32 cellular contexts compared by ENCODE assay signal in the genomic region with DNA sequence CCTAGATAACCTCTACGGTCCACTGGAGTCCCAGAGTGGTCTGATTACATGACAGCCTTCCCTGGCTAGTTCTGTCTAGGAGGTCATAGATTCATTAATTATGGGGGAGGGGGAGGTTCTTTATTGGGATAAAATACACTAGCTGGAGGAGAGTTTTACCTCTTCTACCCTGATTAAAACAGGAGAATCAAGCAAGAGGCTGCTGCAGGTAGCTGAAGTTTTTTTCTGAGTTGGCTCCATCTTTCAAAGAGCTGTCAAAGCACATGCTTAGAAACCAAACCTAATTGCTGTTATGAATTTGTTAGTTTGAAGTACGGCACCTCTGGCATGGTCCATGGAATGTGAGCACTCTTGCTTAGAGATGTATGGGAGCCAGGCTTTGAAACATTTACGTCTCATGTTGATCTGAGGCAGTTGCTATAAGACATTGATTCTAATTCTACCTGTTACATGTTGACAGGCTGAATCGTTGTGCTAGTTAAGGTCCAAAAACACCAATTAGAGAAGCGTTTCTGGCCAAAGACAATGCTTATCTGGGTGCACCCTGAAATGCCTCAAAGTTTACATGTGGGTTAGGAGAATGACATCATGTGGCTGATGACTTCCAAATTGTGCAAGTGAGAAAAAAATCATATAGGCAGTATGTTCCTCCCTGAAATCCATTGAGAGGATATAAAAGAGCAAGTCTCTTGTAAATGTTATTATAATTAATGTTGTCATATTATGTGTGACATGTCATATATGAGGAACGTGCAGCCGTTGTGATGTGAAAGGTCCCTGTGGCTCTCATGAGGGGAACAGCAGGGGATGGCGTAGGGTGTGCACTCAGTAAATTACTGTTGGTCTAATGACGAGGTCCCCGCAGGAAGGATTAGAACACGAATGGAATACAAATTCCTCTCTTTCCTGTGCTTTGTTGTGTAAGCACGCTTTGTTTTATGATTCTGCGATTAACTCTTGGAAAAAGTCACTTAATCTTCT.
A peak's percentile ranks its signal among the peaks of the same experiment; 100 is the strongest.
DNase-seq lines count a peak whose midpoint lies in the region; ATAC-seq, FAIRE-seq and TF ChIP-seq lines count a peak whose summit lies in the region.
"Had no signal": no experiment of that assay in that cellular context is flagged by ENCODE, and none has a peak within 500 bp of the region (broad histone marks: within the 10 kb centered on the region; RNA-seq: fewer than 3 reads in every experiment).

No MANE protein-coding gene starts in this region.

- no peak for TF ChIP-seq RAD21 in IMR-90 (IDR thresholded peaks at IDR 0.05; ENCODE audit: low read length)

- POLR2A ChIA-PET in A673 (lab: Charles Lee; ENCODE audit: low non-redundant PET) = no interaction called here
- POLR2A ChIA-PET in IMR-90 (lab: Charles Lee; ENCODE audit: unreplicated experiment) = no interaction called here

- peaks cover 28% of the 10 kb centered on the region for H3K9me1 ChIP-seq in IMR-90 (ENCODE audit: insufficient read depth, low read length)

- H2BK5ac ChIP-seq in IMR-90 (ENCODE audit: low read depth, low read length, poor library complexity, severe bottlenecking) = no peak overlapping the region

- peaks cover 8 to 27% of the 10 kb centered on the region in 2 experiments; a peak in 3 of 4 replicates for H3K79me1 ChIP-seq in IMR-90 (ENCODE audit: low read depth in 1 of 2, low read length in 2 of 2)

- peaks cover 50% of the 10 kb centered on the region for H3K4me1 Mint-ChIP-seq in astrocyte (ENCODE audit: low read depth, unreplicated experiment)
- H3K4me1 Mint-ChIP-seq: activated CD4-positive, alpha-beta T cell treated with anti-CD3 and anti-CD28 coated beads for 36 hours; activated naive CD8-positive, alpha-beta T cell treated with anti-CD3 and anti-CD28 coated beads, Interleukin-2, amount 50 U/mL, for 24 hours; CD8-positive, alpha-beta memory T cell; stimulated activated effector memory CD8-positive, alpha-beta T cell treated with anti-CD3 and anti-CD28 coated beads, Interleukin-12 subunit alpha, Interleukin-12 subunit beta, amount 100 ng/mL, for 72 hours had no signal

- no peak for ATAC-seq in IMR-90 (ENCODE audit: low read depth)
- ATAC-seq in GM21576 (IDR thresholded peaks at IDR 0.05; ENCODE audit: unreplicated experiment) = no peak
- ATAC-seq in GM21526 (IDR thresholded peaks at IDR 0.05; ENCODE audit: low FRiP score, unreplicated experiment) = no peak
- ATAC-seq: activated CD4-positive, alpha-beta T cell treated with anti-CD3 and anti-CD28 coated beads for 36 hours; activated naive CD8-positive, alpha-beta T cell treated with anti-CD3 and anti-CD28 coated beads, Interleukin-2, amount 50 U/mL, for 24 hours; heart right ventricle; naive thymus-derived CD8-positive, alpha-beta T cell; stimulated activated effector memory CD8-positive, alpha-beta T cell treated with anti-CD3 and anti-CD28 coated beads, Interleukin-12 subunit alpha, Interleukin-12 subunit beta, amount 100 ng/mL, for 72 hours had no signal

- in situ Hi-C loops in IMR-90 (cut with MboI; ENCODE audit: low sequenced_read_pairs) = no loop called here

- intact Hi-C loops in A673 (cut with micrococcal nuclease; ENCODE audit: unreplicated experiment) = no loop called here
- intact Hi-C loops in IMR-90 (cut with micrococcal nuclease) = loop anchor here (5.0 kb wide), 1 partner anchor 355 kb away; the partner anchor contains the start of gene EPAS1

- no peaks in the 10 kb centered on the region for H3K27me3 Mint-ChIP-seq in astrocyte (ENCODE audit: low read depth, unreplicated experiment)
- H3K27me3 Mint-ChIP-seq: activated CD4-positive, alpha-beta T cell treated with anti-CD3 and anti-CD28 coated beads for 36 hours; activated naive CD8-positive, alpha-beta T cell treated with anti-CD3 and anti-CD28 coated beads, Interleukin-2, amount 50 U/mL, for 24 hours; CD8-positive, alpha-beta memory T cell; dendritic cell treated with granulocyte-macrophage colony-stimulating factor and Interleukin-4, amounts not matched to agents 40 ng/mL and 50 ng/mL, for 4 days; naive thymus-derived CD8-positive, alpha-beta T cell had no signal

- H3K79me2 ChIP-seq in astrocyte (ENCODE audit: insufficient read depth, low read length) = no peaks in the 10 kb centered on the region

- peak overlapping the region in 1 of 2 experiments; percentile 65; a peak in 2 of 4 replicates for H4K8ac ChIP-seq in IMR-90 (ENCODE audit: low read depth in 2 of 2, low read length in 2 of 2)

- peak overlapping the region; percentile 85; the same call in 1 of the 2 replicates for H2AK5ac ChIP-seq in IMR-90 (ENCODE audit: low read depth, low read length)

- DNase-seq in A673 (ENCODE audit: low spot score) (peak; percentile 90), IMR-90 (peak; percentile 64), astrocyte (ENCODE audit: low read depth) (peak; percentile 53), fibroblast of the aortic adventitia (ENCODE audit: low read depth) (peak; percentile 56), NCI-H1694 treated with DMSO at 0.1 percent for 48 hours (lab: John Stamatoyannopoulos, UW) (no peak), cerebellar cortex (ENCODE audit: low spot score) (no peak)
- DNase-seq: 8988T; activated CD4-positive, alpha-beta T cell treated with anti-CD3 and anti-CD28 coated beads for 36 hours; activated CD8-positive, alpha-beta memory T cell treated with anti-CD3 and anti-CD28 coated beads for 24 hours; activated gamma-delta T cell treated with Interleukin-2 at 50 U/mL for 16 hours; activated naive CD8-positive, alpha-beta T cell treated with anti-CD3 and anti-CD28 coated beads, Interleukin-2, amount 50 U/mL, for 24 hours; activated T-cell treated with anti-CD3 and anti-CD28 coated beads, Interleukin-2, amount 50 U/mL, for 1 hour; CD8-positive, alpha-beta memory T cell; heart right ventricle; left ventricle myocardium inferior; naive thymus-derived CD8-positive, alpha-beta T cell; NCI-H1436; NCI-H2171; SJCRH30; spleen; stimulated activated CD4-positive, alpha-beta T cell treated with anti-CD3 and anti-CD28 coated beads, Interleukin-2, amount 100 ng/mL, for 48 hours; substantia nigra; T-helper 1 cell had no signal

- peak overlapping the region; percentile 50; the same call in 1 of the 2 replicates for H4K91ac ChIP-seq in IMR-90 (ENCODE audit: insufficient read depth, low read depth, low read length)

- CTCF ChIA-PET in A673 (lab: Charles Lee) (no interaction called here), IMR-90 (lab: Yijun Ruan, JAX) (interaction anchor here (0.5 kb wide), 1 partner anchor 334 kb away, joined by 4 read pairs; no protein-coding TSS in a partner anchor)

- H3K4me1 ChIP-seq in A673 (ENCODE audit: insufficient read depth, low read length, poor library complexity, severe bottlenecking) (peaks cover 38% of the 10 kb centered on the region), IMR-90 (ENCODE audit: control insufficient read depth, insufficient read depth, low read length) (peaks cover 38% of the 10 kb centered on the region), astrocyte (ENCODE audit: insufficient read depth, low read length) (peaks cover 62% of the 10 kb centered on the region)

- H2AK9ac ChIP-seq in IMR-90 (replicated peaks; ENCODE audit: low read depth, low read length, poor library complexity) = peak overlapping the region; percentile 83

- peaks cover 7% of the 10 kb centered on the region; the same call in 1 of the 2 replicates for H4K20me1 ChIP-seq in IMR-90 (ENCODE audit: insufficient read depth, low read length)
- H4K20me1 ChIP-seq in astrocyte (ENCODE audit: insufficient read depth, low read length) = peaks cover 5% of the 10 kb centered on the region

- H3K4me2 ChIP-seq in IMR-90 (ENCODE audit: low read depth, low read length) (peak overlapping the region; percentile 28; the same call in 1 of the 2 replicates), astrocyte (ENCODE audit: low read length) (no peak overlapping the region)

- no peaks in the 10 kb centered on the region for H3K36me3 Mint-ChIP-seq in astrocyte (ENCODE audit: low read depth, unreplicated experiment)
- H3K36me3 Mint-ChIP-seq: mesothelial cell of epicardium; stimulated activated effector memory CD8-positive, alpha-beta T cell treated with anti-CD3 and anti-CD28 coated beads, Interleukin-12 subunit alpha, Interleukin-12 subunit beta, amount 100 ng/mL, for 72 hours had no signal

- peak overlapping the region; percentile 24; the same call in 1 of the 2 replicates for H4K5ac ChIP-seq in IMR-90 (ENCODE audit: low read depth, low read length)

- H3K36me3 ChIP-seq in A673 (ENCODE audit: insufficient read depth, low read length, poor library complexity, severe bottlenecking) (no peaks in the 10 kb centered on the region), IMR-90 (ENCODE audit: control insufficient read depth, insufficient read depth, low read length) (no peaks in the 10 kb centered on the region), astrocyte (ENCODE audit: insufficient read depth, low read length) (no peaks in the 10 kb centered on the region)
- H3K36me3 ChIP-seq: breast epithelium, heart right ventricle, left ventricle myocardium inferior, SJCRH30 had no signal

- FAIRE-seq in astrocyte (lab: Jason Lieb, UNC) = no peak
- FAIRE-seq: H54, RCC 7860, TTC549 had no signal

- WGBS in IMR-90 (ENCODE audit: extremely low coverage in 2 of 2, insufficient read length in 1 of 2), 2 experiments = 54% methylated on average over 7 of the region's 13 CpGs; no CpG with 5 or more reads in 1 of the 2 experiments

- H3K9me3 Mint-ChIP-seq in astrocyte (ENCODE audit: unreplicated experiment) = peaks cover 1% of the 10 kb centered on the region
- H3K9me3 Mint-ChIP-seq: activated naive CD8-positive, alpha-beta T cell treated with anti-CD3 and anti-CD28 coated beads, Interleukin-2, amount 50 U/mL, for 24 hours; CD8-positive, alpha-beta memory T cell; dendritic cell treated with granulocyte-macrophage colony-stimulating factor and Interleukin-4, amounts not matched to agents 40 ng/mL and 50 ng/mL, for 4 days; mesothelial cell of epicardium; naive thymus-derived CD8-positive, alpha-beta T cell; stimulated activated effector memory CD8-positive, alpha-beta T cell treated with anti-CD3 and anti-CD28 coated beads, Interleukin-12 subunit alpha, Interleukin-12 subunit beta, amount 100 ng/mL, for 72 hours had no signal

- dilution Hi-C loops in IMR-90 (cut with HindIII; ENCODE audit: low sequenced_read_pairs, unreplicated experiment) = loop anchor here (25.0 kb wide), 1 partner anchor 305 kb away; no protein-coding TSS in a partner anchor

- H3K23ac ChIP-seq in IMR-90 (ENCODE audit: low read depth, low read length) = no peak overlapping the region; the same call in 1 of the 2 replicates

- H3K4ac ChIP-seq in IMR-90 (ENCODE audit: low read depth, low read length) = peak overlapping the region; percentile 26; the same call in 1 of the 2 replicates

- peak overlapping the region; percentile 49; the same call in 1 of the 3 replicates for H2BK15ac ChIP-seq in IMR-90 (ENCODE audit: low read depth, low read length)

- H3K4me3 ChIP-seq in A673 (ENCODE audit: low read depth, low read length, poor library complexity, severe bottlenecking) = no peak overlapping the region
- no peak overlapping the region for H3K4me3 ChIP-seq in IMR-90 (ENCODE audit: insufficient read depth, low read depth, low read length)
- H3K4me3 ChIP-seq in astrocyte (ENCODE audit: insufficient read depth, low read depth, low read length) = no peak overlapping the region
- H3K4me3 ChIP-seq in fibroblast of the aortic adventitia (ENCODE audit: low read depth, low read length) = no peak overlapping the region
- H3K4me3 ChIP-seq: breast epithelium, heart right ventricle, left ventricle myocardium inferior, SJCRH30, spleen had no signal

- peak overlapping the region; percentile 22; the same call in 1 of the 2 replicates for H2BK20ac ChIP-seq in IMR-90 (ENCODE audit: low read depth, low read length)

- no peak overlapping the region; the same call in 1 of the 2 replicates for H3K14ac ChIP-seq in IMR-90 (replicated peaks; ENCODE audit: low read depth, low read length)

- H3K27me3 ChIP-seq in A673 (replicated peaks; ENCODE audit: insufficient read depth, low read depth, low read length, poor library complexity) (no peaks in the 10 kb centered on the region), IMR-90 (ENCODE audit: control insufficient read depth, insufficient read depth, low read length) (no peaks in the 10 kb centered on the region), astrocyte (ENCODE audit: insufficient read depth, low read length) (no peaks in the 10 kb centered on the region)
- H3K27me3 ChIP-seq: breast epithelium, heart right ventricle, SJCRH30, spleen had no signal

- H3K9ac ChIP-seq in IMR-90 (ENCODE audit: low read depth, low read length) (no peak overlapping the region), astrocyte (ENCODE audit: low read length) (no peak overlapping the region)

- H3K56ac ChIP-seq in IMR-90 (ENCODE audit: extremely low read depth, insufficient read depth, low read length) = no peak overlapping the region

- H3K4me3 Mint-ChIP-seq in astrocyte (ENCODE audit: unreplicated experiment) = no peak overlapping the region
- H3K4me3 Mint-ChIP-seq: activated CD4-positive, alpha-beta T cell treated with anti-CD3 and anti-CD28 coated beads for 36 hours; activated naive CD8-positive, alpha-beta T cell treated with anti-CD3 and anti-CD28 coated beads, Interleukin-2, amount 50 U/mL, for 24 hours; CD8-positive, alpha-beta memory T cell; dendritic cell treated with granulocyte-macrophage colony-stimulating factor and Interleukin-4, amounts not matched to agents 40 ng/mL and 50 ng/mL, for 4 days; mesothelial cell of epicardium; naive thymus-derived CD8-positive, alpha-beta T cell; stimulated activated effector memory CD8-positive, alpha-beta T cell treated with anti-CD3 and anti-CD28 coated beads, Interleukin-12 subunit alpha, Interleukin-12 subunit beta, amount 100 ng/mL, for 72 hours had no signal

- no peak for TF ChIP-seq CTCF in A673 (conservative IDR thresholded peaks at IDR 0.05; ENCODE audit: low read depth, low read length)
- no peak for TF ChIP-seq CTCF in IMR-90 (conservative IDR thresholded peaks at IDR 0.05; ENCODE audit: low read depth, low read length)
- TF ChIP-seq CTCF in astrocyte (IDR thresholded peaks at IDR 0.05; ENCODE audit: insufficient read depth, low read depth, low read length) = no peak
- TF ChIP-seq CTCF in fibroblast of the aortic adventitia (IDR thresholded peaks at IDR 0.05; ENCODE audit: insufficient read depth, low read length) = no peak

- no peak overlapping the region for H3K27ac Mint-ChIP-seq in astrocyte (ENCODE audit: unreplicated experiment)
- H3K27ac Mint-ChIP-seq: activated CD4-positive, alpha-beta T cell treated with anti-CD3 and anti-CD28 coated beads for 36 hours; activated naive CD8-positive, alpha-beta T cell treated with anti-CD3 and anti-CD28 coated beads, Interleukin-2, amount 50 U/mL, for 24 hours; dendritic cell treated with granulocyte-macrophage colony-stimulating factor and Interleukin-4, amounts not matched to agents 40 ng/mL and 50 ng/mL, for 4 days; mesothelial cell of epicardium; naive thymus-derived CD8-positive, alpha-beta T cell; stimulated activated effector memory CD8-positive, alpha-beta T cell treated with anti-CD3 and anti-CD28 coated beads, Interleukin-12 subunit alpha, Interleukin-12 subunit beta, amount 100 ng/mL, for 72 hours had no signal

- no peak for TF ChIP-seq POLR2A in IMR-90 (IDR thresholded peaks at IDR 0.05; ENCODE audit: low read depth, low read length)

- H2AFZ ChIP-seq in IMR-90 (replicated peaks; ENCODE audit: low read length, poor library complexity) (no peak overlapping the region), astrocyte (ENCODE audit: low read depth, low read length) (no peak overlapping the region)

- peak overlapping the region; percentile 54 for H2BK120ac ChIP-seq in IMR-90 (ENCODE audit: low read depth, low read length)

- H3K18ac ChIP-seq in IMR-90 (ENCODE audit: low read depth, low read length) = peak overlapping the region; percentile 51; the same call in 1 of the 2 replicates

- H3K9me3 ChIP-seq in A673 (ENCODE audit: low read depth, low read length, poor library complexity, severe bottlenecking) (no peaks in the 10 kb centered on the region), IMR-90 (ENCODE audit: control insufficient read depth, insufficient read depth, low read length) (no peaks in the 10 kb centered on the region), astrocyte (ENCODE audit: insufficient read depth, low read depth, low read length) (no peaks in the 10 kb centered on the region)
- H3K9me3 ChIP-seq: breast epithelium, heart right ventricle, left ventricle myocardium inferior, SJCRH30, spleen had no signal

- H3K27ac ChIP-seq in A673 (ENCODE audit: low read depth, low read length, poor library complexity, severe bottlenecking) = no peak overlapping the region
- H3K27ac ChIP-seq in IMR-90 (ENCODE audit: insufficient read depth, low read length) = peak overlapping the region; percentile 41; the same call in 1 of the 2 replicates
- H3K27ac ChIP-seq in astrocyte (ENCODE audit: low read depth, low read length) = no peak overlapping the region
- H3K27ac ChIP-seq: breast epithelium, heart right ventricle, left ventricle myocardium inferior, SJCRH30, spleen had no signal

- BruUV-seq in A673 (replicated peaks; lab: Mats Ljungman, UMichigan) (no TSS peak), IMR-90 (replicated peaks; lab: Mats Ljungman, UMichigan) (no TSS peak)

Comparison
In these comparisons a context has a peak if more than half of its experiments do, and no peak if none do; other contexts are left out.
1. DNase-seq: peak in A673 (single experiment), IMR-90 (single experiment), astrocyte (single experiment) and fibroblast of the aortic adventitia (single experiment); none in NCI-H1694 treated with DMSO at 0.1 percent for 48 hours (single experiment) and cerebellar cortex (single experiment).